ENCODE assay signal across 24 cellular contexts in genomic region chr19:31946491-31946890, GRCh38.
A peak's percentile ranks its signal among the peaks of the same experiment; 100 is the strongest.
DNase-seq lines count a peak whose midpoint lies in the region; ATAC-seq and TF ChIP-seq lines count a peak whose summit lies in the region.
"Had no signal": no experiment of that assay in that cellular context is flagged by ENCODE, and none has a peak within 500 bp of the region (broad histone marks: within the 10 kb centered on the region; RNA-seq: fewer than 3 reads in every experiment).

No MANE protein-coding gene starts in this region.

- H3K23ac ChIP-seq in mesenchymal stem cell (ENCODE audit: low read length in 2 of 2): no peak overlapping the region

- H3K9ac ChIP-seq in BLaER1 treated with 17β-estradiol and CSF1 and Interleukin-3, amounts not matched to agents 10 nM and 100 nM: peak overlapping the region in 3 of 11 experiments; percentile 25 to 27 (median 25); a peak in 1 of 22 replicates
- H3K9ac ChIP-seq in mesenchymal stem cell (ENCODE audit: low read length): no peak overlapping the region

- no peak overlapping the region for H3K18ac ChIP-seq in mesenchymal stem cell (ENCODE audit: low read depth in 1 of 2, low read length in 2 of 2)

- in situ Hi-C loops in KBM-7 (cut with MboI; ENCODE audit: low pct_unique_long_range_greater_than_20kb, low sequenced_read_pairs): no loop called here

- H3K4me2 ChIP-seq in BLaER1 treated with 17β-estradiol and CSF1 and Interleukin-3, amounts not matched to agents 10 nM and 100 nM: peak overlapping the region in 10 of 11 experiments; percentile 20 to 82 (median 70); a peak in 19 of 22 replicates
- H3K4me2 ChIP-seq in mesenchymal stem cell (ENCODE audit: low read length, poor library complexity, severe bottlenecking): no peak overlapping the region
- H3K4me2 ChIP-seq: A549 had no signal

- no peak overlapping the region for H3K4ac ChIP-seq in mesenchymal stem cell (ENCODE audit: low read depth in 1 of 2, low read length in 2 of 2)

- H4K8ac ChIP-seq in mesenchymal stem cell (ENCODE audit: low read length): no peak overlapping the region

- intact Hi-C loops in sciatic nerve (cut with DNase I): no loop called here

- TF ChIP-seq POLR2A in NB4 (IDR thresholded peaks at IDR 0.05; ENCODE audit: extremely low read depth, insufficient read length): no peak

- H4K20me1 ChIP-seq in BLaER1 treated with 17β-estradiol and CSF1 and Interleukin-3, amounts not matched to agents 10 nM and 100 nM: no peaks in the 10 kb centered on the region

- H3K79me1 ChIP-seq in mesenchymal stem cell (replicated peaks; ENCODE audit: low read length, poor library complexity, severe bottlenecking): no peaks in the 10 kb centered on the region

- 58% methylated on average over 4 of the region's 4 CpGs for WGBS in mesenchymal stem cell

- H2AFZ ChIP-seq in mesenchymal stem cell (ENCODE audit: low read depth, low read length): no peak overlapping the region

- peaks cover 5 to 15% (median 10%) of the 10 kb centered on the region in 10 experiments; a peak in 17 of 20 replicates for H3K4me1 ChIP-seq in BLaER1 treated with 17β-estradiol and CSF1 and Interleukin-3, amounts not matched to agents 10 nM and 100 nM
- no peaks in the 10 kb centered on the region for H3K4me1 ChIP-seq in mesenchymal stem cell (ENCODE audit: control insufficient read depth, insufficient read depth, low read depth, low read length)
- H3K4me1 ChIP-seq: A549 had no signal

- no peak overlapping the region for H3K4me3 ChIP-seq in BLaER1 treated with 17β-estradiol and CSF1 and Interleukin-3, amounts not matched to agents 10 nM and 100 nM
- H3K4me3 ChIP-seq in NB4 (ENCODE audit: low read depth, low read length) (no peak overlapping the region), mesenchymal stem cell (ENCODE audit: insufficient read depth in 1 of 2, low read depth in 1 of 2, low read length in 2 of 2) (no peak overlapping the region)
- H3K4me3 ChIP-seq: A549, K562 had no signal

- no peak overlapping the region for H2AK5ac ChIP-seq in mesenchymal stem cell (ENCODE audit: low read length, severe bottlenecking)

- no peak overlapping the region for H3K14ac ChIP-seq in mesenchymal stem cell (ENCODE audit: low read length in 2 of 2)

- H3K27ac ChIP-seq in BLaER1 treated with 17β-estradiol and CSF1 and Interleukin-3, amounts not matched to agents 10 nM and 100 nM: peak overlapping the region in 1 of 11 experiments; percentile 29; a peak in 1 of 22 replicates
- no peak overlapping the region for H3K27ac ChIP-seq in mesenchymal stem cell (ENCODE audit: low read length, poor library complexity, severe bottlenecking)
- H3K27ac ChIP-seq: A549, HL-60, RWPE1 had no signal

- no peak overlapping the region for H2BK120ac ChIP-seq in mesenchymal stem cell (ENCODE audit: low read depth, low read length)

- no peaks in the 10 kb centered on the region; a peak in 1 of 22 replicates for H3K9me3 ChIP-seq in BLaER1 treated with 17β-estradiol and CSF1 and Interleukin-3, amounts not matched to agents 10 nM and 100 nM (replicated peaks in 1 of 11)
- no peaks in the 10 kb centered on the region for H3K9me3 ChIP-seq in mesenchymal stem cell (ENCODE audit: control insufficient read depth, low read length)

- no peak overlapping the region for H2BK15ac ChIP-seq in mesenchymal stem cell (ENCODE audit: low read depth, poor library complexity, severe bottlenecking)

- H3K27me3 ChIP-seq in BLaER1 treated with 17β-estradiol and CSF1 and Interleukin-3, amounts not matched to agents 10 nM and 100 nM: no peaks in the 10 kb centered on the region
- peaks cover 0 to 9% of the 10 kb centered on the region in 2 experiments for H3K27me3 ChIP-seq in mesenchymal stem cell (ENCODE audit: control insufficient read depth in 1 of 2, insufficient read depth in 1 of 2, low read length in 2 of 2)

- peak; percentile 86 for ATAC-seq in sciatic nerve
- no peak for ATAC-seq in HG03139 (IDR thresholded peaks at IDR 0.05; ENCODE audit: unreplicated experiment)
- ATAC-seq: A549, HepG2, K562 had no signal

- no peaks in the 10 kb centered on the region for H3K36me3 ChIP-seq in BLaER1 treated with 17β-estradiol and CSF1 and Interleukin-3, amounts not matched to agents 10 nM and 100 nM
- no peaks in the 10 kb centered on the region for H3K36me3 ChIP-seq in mesenchymal stem cell (ENCODE audit: control insufficient read depth in 1 of 2, insufficient read depth in 2 of 2, low read depth in 1 of 2, low read length in 2 of 2)

- no peak overlapping the region for H2BK5ac ChIP-seq in mesenchymal stem cell (ENCODE audit: low read depth, low read length, poor library complexity, severe bottlenecking)

- peak; percentile 6 for DNase-seq in NB4 (ENCODE audit: low read depth)
- DNase-seq in mesenchymal stem cell: peak; percentile 1
- DNase-seq in sciatic nerve (ENCODE audit: low spot score): no peak
- no peak for DNase-seq in NCI-H69 (lab: John Stamatoyannopoulos, UW)
- DNase-seq in KBM-7: no peak
- DNase-seq: CD4-positive, CD25-positive, alpha-beta regulatory T cell; COR-L47; DMS79 treated with DMSO at 0.1 percent for 48 hours; HFFc6; MM.1S; NCI-H1092 treated with DMSO at 0.1 percent for 48 hours; NCI-H1436 treated with DMSO at 0.1 percent for 48 hours; NCI-H1930; NCI-H2227 treated with DMSO at 0.1 percent for 48 hours; NCI-H510A; NCI-H774; NK-92 treated with Interleukin-12 subunit alpha and Interleukin-12 subunit beta, amount 100 ng/mL, for 24 hours had no signal

- H4K91ac ChIP-seq in mesenchymal stem cell (ENCODE audit: low read length): no peak overlapping the region

- no peak for TF ChIP-seq CTCF in NB4 (IDR thresholded peaks at IDR 0.05; ENCODE audit: low read depth, low read length)

- H2BK12ac ChIP-seq in mesenchymal stem cell (ENCODE audit: low read length in 2 of 2): no peak overlapping the region

Comparison
In these comparisons a context has a peak if more than half of its experiments do, and no peak if none do; other contexts are left out.
1. DNase-seq: peak in NB4 (single experiment) and mesenchymal stem cell (single experiment); none in sciatic nerve (single experiment), NCI-H69 (single experiment) and KBM-7 (single experiment).